Comparison of ENCODE assay signal across 9 cellular contexts in genomic region chr13:28429685-28430290, GRCh38.
DNase-seq lines count a peak whose midpoint lies in the region; ATAC-seq and FAIRE-seq lines count a peak whose summit lies in the region.
"Had no signal": no experiment of that assay in that cellular context is flagged by ENCODE, and none has a peak within 500 bp of the region (broad histone marks: within the 10 kb centered on the region; RNA-seq: fewer than 3 reads in every experiment).

No MANE protein-coding gene starts in this region.

- peak; percentile 97 for FAIRE-seq in GM18507 (lab: Jason Lieb, UNC)
- FAIRE-seq: islet of Langerhans had no signal

- ATAC-seq in GM21717 (IDR thresholded peaks at IDR 0.05; ENCODE audit: unreplicated experiment) (peak; percentile 90), HG03469 (IDR thresholded peaks at IDR 0.05; ENCODE audit: unreplicated experiment) (peak; percentile 86)

- DNase-seq in GM18507 (ENCODE audit: extremely low spot score, insufficient read length, low read depth) = no peak
- peak; percentile 36 for DNase-seq in germinal center (ENCODE audit: low spot score)
- DNase-seq in T-helper 2 cell = no peak
- DNase-seq in NCI-H446 (lab: John Stamatoyannopoulos, UW) = no peak
- no peak for DNase-seq in epidermal melanocyte (ENCODE audit: insufficient read length, low spot score)
- DNase-seq in foreskin melanocyte = no peak
